1 cellular context compared by ENCODE assay signal in the genomic region with DNA sequence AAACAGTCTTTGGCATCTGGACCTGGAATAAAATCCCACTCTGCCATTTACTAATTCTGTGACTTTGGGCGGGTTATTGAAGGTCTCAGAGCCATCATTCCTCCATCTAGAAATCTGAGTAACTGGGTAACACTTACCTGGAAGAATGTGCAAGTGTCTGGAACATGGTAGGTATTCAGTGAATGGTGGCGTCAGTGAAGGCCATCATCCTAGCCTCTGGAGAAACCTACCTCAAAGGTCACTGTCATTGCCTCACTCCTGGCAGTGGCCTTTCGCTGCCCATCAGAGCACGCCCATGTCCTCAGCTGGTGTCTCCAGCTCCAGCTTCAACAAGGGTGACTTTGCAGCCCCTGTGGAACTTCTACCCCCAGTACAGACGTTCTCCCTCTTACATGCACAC.
TF ChIP-seq lines count a peak whose summit lies in the region.

No MANE protein-coding gene starts in this region.

TF ChIP-seq in IMR-90, 13 proteins besides CTCF, POLR2A, EP300 and RAD21:
- TF ChIP-seq RFX5 (IDR thresholded peaks at IDR 0.05; ENCODE audit: low read depth, low read length) (no peak), RCOR1 (IDR thresholded peaks at IDR 0.05; ENCODE audit: insufficient replicate concordance, low read length) (no peak), SMC3 (IDR thresholded peaks at IDR 0.05; ENCODE audit: low read depth, low read length) (no peak), FOS (IDR thresholded peaks at IDR 0.05; ENCODE audit: low read depth, low read length) (no peak), CEBPB (IDR thresholded peaks at IDR 0.05; ENCODE audit: low read depth, low read length) (no peak), MXI1 (IDR thresholded peaks at IDR 0.05; ENCODE audit: borderline replicate concordance, low read depth, low read length) (no peak), NFE2L2 (IDR thresholded peaks at IDR 0.05; ENCODE audit: low read depth, low read length) (no peak), BHLHE40 (IDR thresholded peaks at IDR 0.05; ENCODE audit: low read depth, low read length) (no peak), MAFK (IDR thresholded peaks at IDR 0.05; ENCODE audit: low read depth, low read length) (no peak), CHD1 (IDR thresholded peaks at IDR 0.05; ENCODE audit: low read depth, low read length) (no peak), MAZ (IDR thresholded peaks at IDR 0.05; ENCODE audit: borderline replicate concordance, low read depth, low read length) (no peak)
- TF ChIP-seq, protein P1, sequence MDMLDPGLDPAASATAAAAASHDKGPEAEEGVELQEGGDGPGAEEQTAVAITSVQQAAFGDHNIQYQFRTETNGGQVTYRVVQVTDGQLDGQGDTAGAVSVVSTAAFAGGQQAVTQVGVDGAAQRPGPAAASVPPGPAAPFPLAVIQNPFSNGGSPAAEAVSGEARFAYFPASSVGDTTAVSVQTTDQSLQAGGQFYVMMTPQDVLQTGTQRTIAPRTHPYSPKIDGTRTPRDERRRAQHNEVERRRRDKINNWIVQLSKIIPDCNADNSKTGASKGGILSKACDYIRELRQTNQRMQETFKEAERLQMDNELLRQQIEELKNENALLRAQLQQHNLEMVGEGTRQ (IDR thresholded peaks at IDR 0.05; ENCODE audit: low read depth, low read length) = no peak
- TF ChIP-seq, protein P2, sequence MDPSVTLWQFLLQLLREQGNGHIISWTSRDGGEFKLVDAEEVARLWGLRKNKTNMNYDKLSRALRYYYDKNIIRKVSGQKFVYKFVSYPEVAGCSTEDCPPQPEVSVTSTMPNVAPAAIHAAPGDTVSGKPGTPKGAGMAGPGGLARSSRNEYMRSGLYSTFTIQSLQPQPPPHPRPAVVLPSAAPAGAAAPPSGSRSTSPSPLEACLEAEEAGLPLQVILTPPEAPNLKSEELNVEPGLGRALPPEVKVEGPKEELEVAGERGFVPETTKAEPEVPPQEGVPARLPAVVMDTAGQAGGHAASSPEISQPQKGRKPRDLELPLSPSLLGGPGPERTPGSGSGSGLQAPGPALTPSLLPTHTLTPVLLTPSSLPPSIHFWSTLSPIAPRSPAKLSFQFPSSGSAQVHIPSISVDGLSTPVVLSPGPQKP (IDR thresholded peaks at IDR 0.05; ENCODE audit: borderline replicate concordance, low read depth, low read length) = no peak
